33 cellular contexts compared by ENCODE assay signal in genomic region chr4:26579169-26579568, GRCh38.
"Had no signal": no experiment of that assay in that cellular context is flagged by ENCODE, and none has a peak within 500 bp of the region (broad histone marks: within the 10 kb centered on the region; RNA-seq: fewer than 3 reads in every experiment).

No MANE protein-coding gene starts in this region.

- H3K4me1 ChIP-seq: breast epithelium had no signal

- H3K27me3 ChIP-seq: adrenal gland, ascending aorta, brain microvascular endothelial cell, breast epithelium, cardiac muscle cell had no signal

- ATAC-seq: activated naive CD4-positive, alpha-beta T cell treated with anti-CD3 and anti-CD28 coated beads, Interleukin-2, amount 50 U/mL, for 72 hours; activated naive CD8-positive, alpha-beta T cell treated with anti-CD3 and anti-CD28 coated beads, Interleukin-2, amount 50 U/mL, for 24 hours; activated T-cell treated with anti-CD3 and anti-CD28 coated beads, Interleukin-2, amount 50 U/mL, for 4 hours; activated T-cell treated with anti-CD3 and anti-CD28 coated beads, Interleukin-2, amount 50 U/mL, for 72 hours; activated T-helper 17 cell treated with anti-CD3 and anti-CD28 coated beads, Interleukin-2, amount 50 U/mL, for 72 hours had no signal

- H3K9me3 ChIP-seq: adrenal gland, ascending aorta, breast epithelium had no signal

- H3K27ac ChIP-seq: adrenal gland, ascending aorta, brain microvascular endothelial cell, breast epithelium, cardiac muscle cell had no signal

- H3K36me3 ChIP-seq: adrenal gland, ascending aorta, brain microvascular endothelial cell, breast epithelium, cardiac muscle cell had no signal

- DNase-seq: activated effector memory CD4-positive, alpha-beta T cell treated with anti-CD3 and anti-CD28 coated beads, Interleukin-2, amount 50 U/mL, for 16 hours; activated effector memory CD4-positive, alpha-beta T cell treated with Interleukin-2 at 50 U/mL for 16 hours; activated gamma-delta T cell; activated gamma-delta T cell treated with Interleukin-2 at 50 U/mL for 16 hours; activated naive CD4-positive, alpha-beta T cell; activated naive CD4-positive, alpha-beta T cell treated with anti-CD3 and anti-CD28 coated beads for 36 hours; activated naive CD4-positive, alpha-beta T cell treated with anti-CD3 and anti-CD28 coated beads, Interleukin-2, amount 10 ng/mL, durations not matched to agents 7 days and 5 days; activated naive CD4-positive, alpha-beta T cell treated with anti-CD3 and anti-CD28 coated beads, Interleukin-2, amount 50 U/mL, for 16 hours; activated naive CD4-positive, alpha-beta T cell treated with Interleukin-2 at 50 U/mL for 16 hours; activated naive CD8-positive, alpha-beta T cell treated with anti-CD3 and anti-CD28 coated beads for 36 hours; activated naive CD8-positive, alpha-beta T cell treated with anti-CD3 and anti-CD28 coated beads, Interleukin-2, amount 10 ng/mL, durations not matched to agents 7 days and 5 days; activated naive CD8-positive, alpha-beta T cell treated with anti-CD3 and anti-CD28 coated beads, Interleukin-2, amount 50 U/mL, for 24 hours; activated T-cell treated with anti-CD3 and anti-CD28 coated beads, Interleukin-2, amount 50 U/mL, for 1 hour; activated T-cell treated with anti-CD3 and anti-CD28 coated beads, Interleukin-2, amount 50 U/mL, for 24 hours; activated T-cell treated with anti-CD3 and anti-CD28 coated beads, Interleukin-2, amount 50 U/mL, for 4 hours; activated T-cell treated with anti-CD3 and anti-CD28 coated beads, Interleukin-2, amount 50 U/mL, for 48 hours; activated T-cell treated with anti-CD3 and anti-CD28 coated beads, Interleukin-2, amount 50 U/mL, for 72 hours; adrenal gland; amniotic stem cell; amygdala; anterior cingulate cortex; aorta; brain microvascular endothelial cell; caudate nucleus; central memory CD4-positive, alpha-beta T cell; cerebellar nuclear complex had no signal

- H3K4me3 ChIP-seq: adrenal gland, ascending aorta, breast epithelium, cardiac muscle cell had no signal

- FAIRE-seq: astrocyte, bronchial epithelial cell had no signal
